ENCODE assay signal across 1 cellular context in genomic region chr17:39927101-39927927, GRCh38.
A peak's percentile ranks its signal among the peaks of the same experiment; 100 is the strongest.
TF ChIP-seq lines count a peak whose summit lies in the region.

TSS of gene LRRC3C (plus strand) at chr17:39927732. CDS start at chr17:39941524, 13,792 bp downstream.
TSS of gene ORMDL3 (minus strand) at chr17:39927601. CDS start at chr17:39924203, 3,398 bp downstream.

TF ChIP-seq in H1, 55 proteins besides CTCF, POLR2A, EP300 and RAD21:
- TF ChIP-seq RNF2 (IDR thresholded peaks at IDR 0.05; ENCODE audit: borderline replicate concordance, low read depth, low read length, missing control alignments, poor library complexity, severe bottlenecking), result no peak
- TF ChIP-seq BRCA1 (IDR thresholded peaks at IDR 0.05; ENCODE audit: low read depth, low read length), result no peak; the same call in 1 of the 2 replicates
- no peak for TF ChIP-seq GABPA (IDR thresholded peaks at IDR 0.05; ENCODE audit: borderline replicate concordance, insufficient read depth, low read length)
- TF ChIP-seq HDAC2 (IDR thresholded peaks at IDR 0.05; ENCODE audit: borderline replicate concordance in 1 of 2, low read depth in 2 of 2, low read length in 2 of 2), result no peak
- TF ChIP-seq SRF (IDR thresholded peaks at IDR 0.05; ENCODE audit: low read depth, low read length), result peak; percentile 95
- TF ChIP-seq NANOG (IDR thresholded peaks at IDR 0.05; ENCODE audit: insufficient read depth, low read depth, low read length, poor library complexity, severe bottlenecking), result peak; percentile 40
- no peak for TF ChIP-seq SP2 (IDR thresholded peaks at IDR 0.05; ENCODE audit: low read length)
- no peak for TF ChIP-seq KDM5A (IDR thresholded peaks at IDR 0.05; ENCODE audit: low read length)
- TF ChIP-seq E2F6 (IDR thresholded peaks at IDR 0.05), result no peak
- peak; percentile 72; the same call in 1 of the 2 replicates for TF ChIP-seq YY1 (IDR thresholded peaks at IDR 0.05; ENCODE audit: low read depth, low read length)
- TF ChIP-seq SAP30 (IDR thresholded peaks at IDR 0.05; ENCODE audit: insufficient read depth, insufficient replicate concordance, low read length), result no peak
- no peak for TF ChIP-seq CBX5 (IDR thresholded peaks at IDR 0.05; ENCODE audit: low read depth, low read length)
- peak; percentile 99 for TF ChIP-seq SIX5 (IDR thresholded peaks at IDR 0.05; ENCODE audit: low read depth, low read length)
- no peak for TF ChIP-seq CEBPB (IDR thresholded peaks at IDR 0.05; ENCODE audit: low read depth, low read length)
- TF ChIP-seq MAX (IDR thresholded peaks at IDR 0.05), result no peak; the same call in none of the 2 replicates
- TF ChIP-seq ASH2L (IDR thresholded peaks at IDR 0.05; ENCODE audit: low read length), result no peak
- TF ChIP-seq CHD1 (IDR thresholded peaks at IDR 0.05; ENCODE audit: low read depth, low read length), result no peak
- peak; percentile 82; the same call in 1 of the 2 replicates for TF ChIP-seq ATF2 (IDR thresholded peaks at IDR 0.05; ENCODE audit: low read length)
- peak; percentile 44; the same call in 1 of the 2 replicates for TF ChIP-seq SP1 (IDR thresholded peaks at IDR 0.05; ENCODE audit: low read depth, low read length)
- peak; percentile 100 for TF ChIP-seq CREB1 (IDR thresholded peaks at IDR 0.05)
- no peak for TF ChIP-seq RXRA (IDR thresholded peaks at IDR 0.05; ENCODE audit: insufficient read depth, low read depth, low read length)
- TF ChIP-seq SUZ12 (IDR thresholded peaks at IDR 0.05; ENCODE audit: low read length), result no peak
- TF ChIP-seq RBBP5 (IDR thresholded peaks at IDR 0.05; ENCODE audit: borderline replicate concordance, low read depth, low read length), result 0 out of 2 replicates have a peak, but pooled peaks have one; percentile 23
- no peak for TF ChIP-seq GTF2F1 (IDR thresholded peaks at IDR 0.05; ENCODE audit: borderline replicate concordance, low read depth, low read length)
- peak; percentile 82 for TF ChIP-seq PHF8 (conservative IDR thresholded peaks at IDR 0.05; ENCODE audit: low read depth, low read length)
- 0 out of 2 replicates have a peak, but pooled peaks have one; percentile 22 for TF ChIP-seq JUND (IDR thresholded peaks at IDR 0.05; ENCODE audit: low read length)
- TF ChIP-seq EZH2 (IDR thresholded peaks at IDR 0.05; ENCODE audit: low read depth, low read length, severe bottlenecking), result no peak
- no peak for TF ChIP-seq JUN (IDR thresholded peaks at IDR 0.05; ENCODE audit: low read depth, low read length)
- TF ChIP-seq TAF1 (IDR thresholded peaks at IDR 0.05; ENCODE audit: low read depth, low read length), result peak; percentile 60
- peak; percentile 100 for TF ChIP-seq KDM4A (IDR thresholded peaks at IDR 0.05; ENCODE audit: low read depth, low read length, severe bottlenecking)
- no peak for TF ChIP-seq FOSL1 (IDR thresholded peaks at IDR 0.05; ENCODE audit: insufficient read depth, low read depth, low read length)
- TF ChIP-seq HDAC6 (IDR thresholded peaks at IDR 0.05; ENCODE audit: low read depth, low read length), result no peak
- TF ChIP-seq KDM1A (IDR thresholded peaks at IDR 0.05; ENCODE audit: borderline replicate concordance, low read length), result no peak
- peak in 1 of 2 experiments; percentile 97; a peak in 2 of 4 replicates for TF ChIP-seq SIN3A (conservative IDR thresholded peaks at IDR 0.05 in 1 of 2, IDR thresholded peaks at IDR 0.05 in 1 of 2; ENCODE audit: low read depth in 1 of 2, low read length in 2 of 2)
- peak; percentile 69; the same call in 1 of the 2 replicates for TF ChIP-seq CHD2 (IDR thresholded peaks at IDR 0.05; ENCODE audit: low read length)
- no peak for TF ChIP-seq CHD7 (IDR thresholded peaks at IDR 0.05; ENCODE audit: insufficient replicate concordance, low read length)
- no peak for TF ChIP-seq NRF1 (IDR thresholded peaks at IDR 0.05; ENCODE audit: low read depth, low read length)
- peak; percentile 65; the same call in 1 of the 2 replicates for TF ChIP-seq TCF12 (IDR thresholded peaks at IDR 0.05; ENCODE audit: low read depth, low read length)
- peak; percentile 78 for TF ChIP-seq TBP (IDR thresholded peaks at IDR 0.05; ENCODE audit: low read depth, low read length)
- TF ChIP-seq POU5F1 (IDR thresholded peaks at IDR 0.05; ENCODE audit: low read depth, low read length), result no peak
- no peak for TF ChIP-seq ZNF274 (IDR thresholded peaks at IDR 0.05; ENCODE audit: borderline replicate concordance, extremely low read depth, low read length)
- peak; percentile 99 for TF ChIP-seq ATF3 (IDR thresholded peaks at IDR 0.05; ENCODE audit: insufficient read depth, low read depth, low read length)
TF ChIP-seq in H1: peak in this region for 17.
